22 cellular contexts compared by ENCODE assay signal in the genomic region with DNA sequence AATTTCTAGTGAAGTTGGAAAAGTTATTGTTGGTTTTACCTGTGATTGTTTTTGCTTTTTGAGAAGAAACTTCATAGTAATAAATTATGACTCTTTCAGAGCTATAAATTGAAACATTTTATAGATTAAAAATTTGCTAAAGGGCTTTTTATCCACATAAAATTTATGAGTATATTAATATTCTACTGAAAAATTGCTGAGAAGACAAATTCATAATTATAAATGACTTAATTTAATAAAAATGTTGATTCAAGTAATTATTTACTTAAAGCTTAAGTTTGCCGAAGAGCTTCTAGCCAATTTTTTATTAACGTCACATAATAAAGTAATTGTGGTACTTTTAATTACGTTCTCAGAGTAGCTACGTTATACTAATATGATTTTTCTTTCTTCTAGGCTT.
DNase-seq lines count a peak whose midpoint lies in the region; ATAC-seq, FAIRE-seq and TF ChIP-seq lines count a peak whose summit lies in the region.
"Had no signal": no experiment of that assay in that cellular context is flagged by ENCODE, and none has a peak within 500 bp of the region (broad histone marks: within the 10 kb centered on the region; RNA-seq: fewer than 3 reads in every experiment).

No MANE protein-coding gene starts in this region.

- no peak overlapping the region for H2BK20ac ChIP-seq in IMR-90 (ENCODE audit: low read depth, low read length)

- CTCF ChIA-PET in A549 (lab: Yijun Ruan, JAX): interaction anchor here (0.8 kb wide), 1 partner anchor 27 kb away, joined by 3 read pairs; no protein-coding TSS in a partner anchor
- CTCF ChIA-PET in IMR-90 (lab: Yijun Ruan, JAX): no interaction called here

- H3K36me3 Mint-ChIP-seq in stimulated activated naive B cell treated with anti-CD40 and anti-IgM and Interleukin-4, amounts not matched to agents 10 μg/mL and 1 μg/mL and 100 μg/mL, for 72 hours: no peaks in the 10 kb centered on the region
- H3K36me3 Mint-ChIP-seq: CD14-positive monocyte; CD8-positive, alpha-beta memory T cell had no signal

- H3K27ac ChIP-seq in A549 (no peak overlapping the region), IMR-90 (ENCODE audit: insufficient read depth, low read length) (no peak overlapping the region), ascending aorta (no peak overlapping the region)
- H3K27ac ChIP-seq: BLaER1 treated with 17β-estradiol and CSF1 and Interleukin-3, amounts not matched to agents 10 nM and 100 nM; GM23248 had no signal

- H3K4me3 Mint-ChIP-seq in stimulated activated naive B cell treated with anti-CD40 and anti-IgM and Interleukin-4, amounts not matched to agents 10 μg/mL and 1 μg/mL and 100 μg/mL, for 72 hours: no peak overlapping the region
- H3K4me3 Mint-ChIP-seq: CD14-positive monocyte; CD4-positive, alpha-beta T cell; CD8-positive, alpha-beta memory T cell had no signal

- ATAC-seq in A549 (no peak), IMR-90 (ENCODE audit: low read depth) (no peak)
- no peak for ATAC-seq in stimulated activated naive B cell treated with anti-CD40 and anti-IgM and Interleukin-4, amounts not matched to agents 10 μg/mL and 1 μg/mL and 100 μg/mL, for 72 hours (replicated peaks)

- no peak for TF ChIP-seq POLR2A in A549 (IDR thresholded peaks at IDR 0.05; ENCODE audit: low read length)
- no peak for TF ChIP-seq POLR2A in IMR-90 (IDR thresholded peaks at IDR 0.05; ENCODE audit: low read depth, low read length)

- no peaks in the 10 kb centered on the region for H3K79me1 ChIP-seq in IMR-90 (ENCODE audit: low read depth in 1 of 2, low read length in 2 of 2)

- intact Hi-C loops in IMR-90 (cut with micrococcal nuclease): no loop called here
- intact Hi-C loops in ascending aorta (cut with DNase I): no loop called here

- H3K56ac ChIP-seq in IMR-90 (ENCODE audit: extremely low read depth, insufficient read depth, low read length): no peak overlapping the region

- POLR2A ChIA-PET in A549 (lab: Yijun Ruan, JAX): no interaction called here
- POLR2A ChIA-PET in IMR-90 (lab: Charles Lee; ENCODE audit: unreplicated experiment): no interaction called here

- H2AK5ac ChIP-seq in IMR-90 (ENCODE audit: low read depth, low read length): no peak overlapping the region

- H3K4me1 Mint-ChIP-seq in stimulated activated naive B cell treated with anti-CD40 and anti-IgM and Interleukin-4, amounts not matched to agents 10 μg/mL and 1 μg/mL and 100 μg/mL, for 72 hours: no peaks in the 10 kb centered on the region
- H3K4me1 Mint-ChIP-seq: CD14-positive monocyte; CD8-positive, alpha-beta memory T cell had no signal

- no peak overlapping the region for H4K5ac ChIP-seq in IMR-90 (ENCODE audit: low read depth, low read length)

- no peak overlapping the region for H2AFZ ChIP-seq in IMR-90 (replicated peaks; ENCODE audit: low read length, poor library complexity)
- H2AFZ ChIP-seq: GM23248 had no signal

- FAIRE-seq in A549 (lab: Jason Lieb, UNC) (no peak), frontal cortex (lab: Jason Lieb, UNC) (peak; percentile 8)
- FAIRE-seq: D721Med, GM12892, GM19239, H1 had no signal

- H3K9me1 ChIP-seq in IMR-90 (ENCODE audit: insufficient read depth, low read length): no peaks in the 10 kb centered on the region

- no peak overlapping the region for H2AK9ac ChIP-seq in IMR-90 (replicated peaks; ENCODE audit: low read depth, low read length, poor library complexity)

- no peak overlapping the region for H3K23ac ChIP-seq in IMR-90 (ENCODE audit: low read depth, low read length)

- no peak overlapping the region for H4K91ac ChIP-seq in IMR-90 (ENCODE audit: insufficient read depth, low read depth, low read length)

- H3K27me3 Mint-ChIP-seq in stimulated activated naive B cell treated with anti-CD40 and anti-IgM and Interleukin-4, amounts not matched to agents 10 μg/mL and 1 μg/mL and 100 μg/mL, for 72 hours: no peaks in the 10 kb centered on the region
- H3K27me3 Mint-ChIP-seq: CD4-positive, alpha-beta T cell; CD8-positive, alpha-beta memory T cell had no signal

- H3K9ac ChIP-seq in IMR-90 (ENCODE audit: low read depth, low read length): no peak overlapping the region
- H3K9ac ChIP-seq: BLaER1 treated with 17β-estradiol and CSF1 and Interleukin-3, amounts not matched to agents 10 nM and 100 nM; GM23248 had no signal

- in situ Hi-C loops in IMR-90 (cut with MboI; ENCODE audit: low sequenced_read_pairs): no loop called here

- no peak overlapping the region for H2BK5ac ChIP-seq in IMR-90 (ENCODE audit: low read depth, low read length, poor library complexity, severe bottlenecking)

- H3K9me3 ChIP-seq in A549 (no peaks in the 10 kb centered on the region), IMR-90 (ENCODE audit: control insufficient read depth, insufficient read depth, low read length) (no peaks in the 10 kb centered on the region; the same call in 1 of the 2 replicates), ascending aorta (no peaks in the 10 kb centered on the region)
- H3K9me3 ChIP-seq: BE2C had no signal

- no peak overlapping the region for H4K8ac ChIP-seq in IMR-90 (ENCODE audit: low read depth in 2 of 2, low read length in 2 of 2)

- BruUV-seq in IMR-90 (replicated peaks; lab: Mats Ljungman, UMichigan): no TSS peak

- WGBS in A549 (ENCODE audit: missing lambda C conversion rate): 19% methylated on average over 4 of the region's 4 CpGs
- no CpG with 5 or more reads among the region's 4 CpGs for WGBS in IMR-90 (ENCODE audit: extremely low coverage in 2 of 2, insufficient read length in 1 of 2), 2 experiments

- H3K36me3 ChIP-seq in IMR-90 (ENCODE audit: control insufficient read depth, insufficient read depth, low read length): no peaks in the 10 kb centered on the region
- H3K36me3 ChIP-seq in ascending aorta: no peaks in the 10 kb centered on the region
- H3K36me3 ChIP-seq: BE2C; BLaER1 treated with 17β-estradiol and CSF1 and Interleukin-3, amounts not matched to agents 10 nM and 100 nM had no signal

- no peaks in the 10 kb centered on the region for H3K4me1 ChIP-seq in A549
- no peaks in the 10 kb centered on the region for H3K4me1 ChIP-seq in IMR-90 (ENCODE audit: control insufficient read depth, insufficient read depth, low read length)
- no peaks in the 10 kb centered on the region for H3K4me1 ChIP-seq in ascending aorta
- H3K4me1 ChIP-seq: BLaER1 treated with 17β-estradiol and CSF1 and Interleukin-3, amounts not matched to agents 10 nM and 100 nM had no signal

- H3K4me3 ChIP-seq in A549: no peak overlapping the region
- no peak overlapping the region for H3K4me3 ChIP-seq in IMR-90 (ENCODE audit: insufficient read depth, low read depth, low read length)
- no peak overlapping the region for H3K4me3 ChIP-seq in ascending aorta
- H3K4me3 ChIP-seq: BLaER1 treated with 17β-estradiol and CSF1 and Interleukin-3, amounts not matched to agents 10 nM and 100 nM; GM23248 had no signal

- no peak for TF ChIP-seq RAD21 in A549 (conservative IDR thresholded peaks at IDR 0.05 in 1 of 2, IDR thresholded peaks at IDR 0.05 in 1 of 2)
- no peak for TF ChIP-seq RAD21 in IMR-90 (IDR thresholded peaks at IDR 0.05; ENCODE audit: low read length)

- no peak for DNase-seq in A549 (ENCODE audit: low read depth in 1 of 2, low spot score in 1 of 2)
- no peak for DNase-seq in IMR-90
- no peak for DNase-seq in frontal cortex (ENCODE audit: low spot score in 2 of 2)
- no peak for DNase-seq in DMS53 (lab: John Stamatoyannopoulos, UW)
- no peak for DNase-seq in stimulated activated naive B cell treated with anti-CD40 and anti-IgM and Interleukin-4, amounts not matched to agents 10 μg/mL and 1 μg/mL and 100 μg/mL, for 72 hours
- no peak for DNase-seq in ascending aorta (ENCODE audit: low spot score in 2 of 2)
- DNase-seq: ACHN; AML-193; BE2C; CD4-positive, alpha-beta T cell; CD8-positive, alpha-beta memory T cell; DMS 273 treated with DMSO at 0.1 percent for 48 hours; DMS79 treated with DMSO at 0.1 percent for 48 hours; GM23248; H7; HCEC 1CT had no signal

- H3K9me3 Mint-ChIP-seq in stimulated activated naive B cell treated with anti-CD40 and anti-IgM and Interleukin-4, amounts not matched to agents 10 μg/mL and 1 μg/mL and 100 μg/mL, for 72 hours: peaks cover 2 to 4% of the 10 kb centered on the region in 2 donors

- no peak for TF ChIP-seq EP300 in A549 (IDR thresholded peaks at IDR 0.05)

- H3K14ac ChIP-seq in IMR-90 (replicated peaks; ENCODE audit: low read depth, low read length): no peak overlapping the region

- H3K18ac ChIP-seq in IMR-90 (ENCODE audit: low read depth, low read length): no peak overlapping the region

- no peak overlapping the region for H3K4ac ChIP-seq in IMR-90 (ENCODE audit: low read depth, low read length)

- dilution Hi-C loops in IMR-90 (cut with HindIII; ENCODE audit: low sequenced_read_pairs, unreplicated experiment): no loop called here

- TF ChIP-seq CTCF in A549 (IDR thresholded peaks at IDR 0.05) (no peak), IMR-90 (conservative IDR thresholded peaks at IDR 0.05; ENCODE audit: low read depth, low read length) (no peak), ascending aorta (IDR thresholded peaks at IDR 0.05) (no peak)

- H3K27ac Mint-ChIP-seq in stimulated activated naive B cell treated with anti-CD40 and anti-IgM and Interleukin-4, amounts not matched to agents 10 μg/mL and 1 μg/mL and 100 μg/mL, for 72 hours: no peak overlapping the region
- H3K27ac Mint-ChIP-seq: CD14-positive monocyte; CD4-positive, alpha-beta T cell; CD8-positive, alpha-beta memory T cell had no signal

- H2BK120ac ChIP-seq in IMR-90 (ENCODE audit: low read depth, low read length): no peak overlapping the region

- H3K27me3 ChIP-seq in IMR-90 (ENCODE audit: control insufficient read depth, insufficient read depth, low read length) (no peaks in the 10 kb centered on the region), ascending aorta (no peaks in the 10 kb centered on the region)
- H3K27me3 ChIP-seq: BE2C; BLaER1 treated with 17β-estradiol and CSF1 and Interleukin-3, amounts not matched to agents 10 nM and 100 nM had no signal

- no peak overlapping the region for H2BK15ac ChIP-seq in IMR-90 (ENCODE audit: low read depth, low read length)

- no peaks in the 10 kb centered on the region for H4K20me1 ChIP-seq in IMR-90 (ENCODE audit: insufficient read depth, low read length)
- H4K20me1 ChIP-seq: BLaER1 treated with 17β-estradiol and CSF1 and Interleukin-3, amounts not matched to agents 10 nM and 100 nM had no signal

- H3K4me2 ChIP-seq in A549 (no peak overlapping the region), IMR-90 (ENCODE audit: low read depth, low read length) (no peak overlapping the region)
- H3K4me2 ChIP-seq: BLaER1 treated with 17β-estradiol and CSF1 and Interleukin-3, amounts not matched to agents 10 nM and 100 nM had no signal

TF ChIP-seq in IMR-90, 13 proteins besides CTCF, POLR2A, EP300 and RAD21:
- TF ChIP-seq MAFK (IDR thresholded peaks at IDR 0.05; ENCODE audit: low read depth, low read length) (peak; percentile 66), CEBPB (IDR thresholded peaks at IDR 0.05; ENCODE audit: low read depth, low read length) (no peak), MAZ (IDR thresholded peaks at IDR 0.05; ENCODE audit: borderline replicate concordance, low read depth, low read length) (no peak)
